Comparison of ENCODE assay signal across 7 cellular contexts in the genomic region with DNA sequence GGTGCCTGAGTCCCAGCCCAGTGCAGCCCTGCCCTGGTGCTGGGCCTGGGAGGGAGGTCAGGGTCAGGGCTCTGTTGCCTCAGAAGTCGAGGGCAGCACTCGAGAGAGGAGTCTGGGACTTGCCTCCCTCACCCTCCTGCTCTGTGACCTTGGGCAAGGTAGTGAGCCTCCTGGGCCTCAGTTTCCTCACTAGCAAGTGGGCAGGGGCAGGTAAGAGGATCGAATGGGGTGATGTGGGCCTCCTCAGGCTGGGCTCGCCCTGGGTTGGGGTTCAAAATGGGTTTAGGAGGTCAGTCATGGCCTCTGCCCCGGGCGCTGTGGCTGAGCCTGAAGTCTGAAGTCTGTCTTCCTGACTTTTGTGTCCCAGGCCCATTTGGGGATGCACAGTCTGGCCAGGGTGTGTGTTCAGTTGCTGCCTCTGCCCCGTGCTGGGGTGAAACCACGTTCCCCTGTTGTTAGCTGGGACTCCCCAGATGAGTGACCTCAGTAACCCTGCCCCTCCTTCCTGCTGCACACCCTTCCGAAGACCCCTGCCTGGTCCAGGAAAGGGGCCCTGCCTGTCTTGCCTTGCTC. TPM values are rescaled to one million over a fixed set of nuclear protein-coding genes. Genes with fewer than 3 reads are reported as not detected.
DNase-seq lines count a peak whose midpoint lies in the region; ATAC-seq, FAIRE-seq and TF ChIP-seq lines count a peak whose summit lies in the region.

No MANE protein-coding gene starts in this region.

- H3K9ac ChIP-seq in kidney (ENCODE audit: low read length in 2 of 2), result peak overlapping the region in 1 of 2 donors; percentile 60

- peak overlapping the region in 2 of 3 donors; percentile 73 to 94 for H3K27ac Mint-ChIP-seq in IgD-negative memory B cell

- no peaks in the 10 kb centered on the region for H3K36me3 Mint-ChIP-seq in IgD-negative memory B cell

- 53 to 63% (median 56%) methylated on average over 4 to 9 of the region's 9 CpGs for WGBS in adrenal gland, 4 donors
- WGBS in stomach, 5 donors, result 30 to 51% (median 31%) methylated on average over 9 of the region's 9 CpGs

- H3K27ac ChIP-seq in adrenal gland (peak overlapping the region; percentile 9 to 81 (median 73)), kidney (ENCODE audit: low read depth in 2 of 2, low read length in 2 of 2) (peak overlapping the region; percentile 54 to 72), stomach (peak overlapping the region; percentile 80 to 88 (median 83))

- H3K4me3 Mint-ChIP-seq in IgD-negative memory B cell, result peak overlapping the region; percentile 88 to 97 (median 93)

- no peaks in the 10 kb centered on the region for H3K27me3 ChIP-seq in adrenal gland
- no peaks in the 10 kb centered on the region for H3K27me3 ChIP-seq in stomach

- no peak for FAIRE-seq in kidney (lab: Jason Lieb, UNC)

- intact Hi-C loops in adrenal gland (cut with DNase I), result loop anchor here (10.0 kb wide), 2 partner anchors 76 to 156 kb away; partner anchors contain the start of gene CERK (in 1 of the 2)
- intact Hi-C loops in kidney (cut with DNase I), result no loop called here
- intact Hi-C loops in stomach (cut with DNase I; ENCODE audit: low total_unique reads), result no loop called here

- H3K36me3 ChIP-seq in adrenal gland (replicated peaks in 1 of 2) (no peaks in the 10 kb centered on the region), kidney (ENCODE audit: control insufficient read depth in 1 of 2, insufficient read depth in 2 of 2, low read length in 2 of 2) (no peaks in the 10 kb centered on the region), stomach (no peaks in the 10 kb centered on the region)

- no peaks in the 10 kb centered on the region for H3K9me3 Mint-ChIP-seq in IgD-negative memory B cell

- H3K27me3 Mint-ChIP-seq in IgD-negative memory B cell, result no peaks in the 10 kb centered on the region

- H3K9me3 ChIP-seq in adrenal gland (replicated peaks in 1 of 3) (no peaks in the 10 kb centered on the region), kidney (ENCODE audit: control insufficient read depth in 1 of 2, low read length in 2 of 2) (no peaks in the 10 kb centered on the region), stomach (no peaks in the 10 kb centered on the region)

- peaks cover 35 to 58% (median 38%) of the 10 kb centered on the region in 3 donors for H3K4me1 Mint-ChIP-seq in IgD-negative memory B cell

- DNase-seq in adrenal gland (peak in 5 of 7 donors; percentile 38 to 76 (median 52)), kidney (peak; percentile 59), stomach (no peak), NCI-H1417 treated with DMSO at 0.1 percent for 48 hours (lab: John Stamatoyannopoulos, UW) (no peak)
- no peak for DNase-seq in stimulated activated CD4-positive, alpha-beta T cell treated with anti-CD3 and anti-CD28 coated beads, Interleukin-2, amount 100 ng/mL, for 24 hours

- no peak for ATAC-seq in HG03442 (IDR thresholded peaks at IDR 0.05; ENCODE audit: unreplicated experiment)

- H3K4me1 ChIP-seq in adrenal gland (replicated peaks in 1 of 2) (peaks cover 21 to 40% of the 10 kb centered on the region in 2 donors), kidney (ENCODE audit: control insufficient read depth in 1 of 2, insufficient read depth in 1 of 2, low read depth in 1 of 2, low read length in 2 of 2) (peaks cover 24 to 44% of the 10 kb centered on the region in 2 donors), stomach (peaks cover 82 to 90% (median 90%) of the 10 kb centered on the region in 4 donors)

- TF ChIP-seq POLR2A in adrenal gland (IDR thresholded peaks at IDR 0.05), result no peak
- TF ChIP-seq POLR2A in stomach (IDR thresholded peaks at IDR 0.05), result no peak

- TF ChIP-seq CTCF in adrenal gland (IDR thresholded peaks at IDR 0.05) (no peak), kidney (IDR thresholded peaks at IDR 0.05; ENCODE audit: borderline replicate concordance, extremely low read depth, insufficient read depth) (no peak), stomach (IDR thresholded peaks at IDR 0.05) (no peak)

- TF ChIP-seq EP300 in stomach (IDR thresholded peaks at IDR 0.05), result no peak

- H3K4me3 ChIP-seq in adrenal gland (peak overlapping the region in 2 of 4 donors; percentile 1 to 88), kidney (ENCODE audit: low read length in 2 of 2) (peak overlapping the region; percentile 53 to 55), stomach (peak overlapping the region; percentile 64 to 74 (median 72))

RNA-seq across cellular contexts. Expression of gene CELSR1, which starts 40.9 kb away (rescaled TPM):
- polyA plus RNA-seq in IgD-negative memory B cell (5.2 TPM), adrenal gland (1 to 10 TPM in 2 of 3 donors, under 1 TPM in 1; 0.71 to 3.1 (median 1.6) TPM), kidney (ENCODE audit: insufficient read depth, low read depth, low replicate concordance) (15.7 TPM), stomach (10 to 100 TPM in 1 of 3 donors, 1 to 10 TPM in 2; 1.8 to 15.7 (median 4.6) TPM)
- total RNA-seq in adrenal gland (1 to 10 TPM; 1.1 to 4.3 (median 2.6) TPM), kidney (49.9 TPM), stomach (10 to 100 TPM in 4 of 5 donors, under 1 TPM in 1; 0.29 to 78.2 (median 29.8) TPM)

RNA-seq across cellular contexts. Expression of gene GRAMD4, which starts 41.8 kb away (rescaled TPM):
- polyA plus RNA-seq in IgD-negative memory B cell (18.4 TPM), adrenal gland (10 to 100 TPM; 18.4 to 93.7 (median 39.0) TPM), kidney (ENCODE audit: insufficient read depth, low read depth, low replicate concordance) (12.1 TPM), stomach (10 to 100 TPM in 2 of 3 donors, 1 to 10 TPM in 1; 7.4 to 14.3 (median 13.7) TPM)
- total RNA-seq in adrenal gland (100 to 1,000 TPM in 3 of 8 donors, 10 to 100 TPM in 5; 38.8 to 241 (median 80.6) TPM), kidney (58.2 TPM), stomach (100 to 1,000 TPM in 1 of 5 donors, 10 to 100 TPM in 4; 20.5 to 452 (median 30.9) TPM)

Comparison
In these comparisons a context has a peak if more than half of its experiments do, and no peak if none do; other contexts are left out.
1. DNase-seq: peak in adrenal gland (5 of 7) and kidney (single experiment); none in stomach (single experiment), stimulated activated CD4-positive, alpha-beta T cell treated with anti-CD3 and anti-CD28 coated beads, Interleukin-2, amount 100 ng/mL, for 24 hours (0 of 2) and NCI-H1417 treated with DMSO at 0.1 percent for 48 hours (single experiment).
2. intact Hi-C loops: an anchor here in adrenal gland (10.0 kb wide); none called in kidney and stomach.
3. Peak in every context shown above with its lines, with median percentiles within 50 percentile points of each other: H3K27ac ChIP-seq.